ENCODE assay signal across 8 cellular contexts in the genomic region with DNA sequence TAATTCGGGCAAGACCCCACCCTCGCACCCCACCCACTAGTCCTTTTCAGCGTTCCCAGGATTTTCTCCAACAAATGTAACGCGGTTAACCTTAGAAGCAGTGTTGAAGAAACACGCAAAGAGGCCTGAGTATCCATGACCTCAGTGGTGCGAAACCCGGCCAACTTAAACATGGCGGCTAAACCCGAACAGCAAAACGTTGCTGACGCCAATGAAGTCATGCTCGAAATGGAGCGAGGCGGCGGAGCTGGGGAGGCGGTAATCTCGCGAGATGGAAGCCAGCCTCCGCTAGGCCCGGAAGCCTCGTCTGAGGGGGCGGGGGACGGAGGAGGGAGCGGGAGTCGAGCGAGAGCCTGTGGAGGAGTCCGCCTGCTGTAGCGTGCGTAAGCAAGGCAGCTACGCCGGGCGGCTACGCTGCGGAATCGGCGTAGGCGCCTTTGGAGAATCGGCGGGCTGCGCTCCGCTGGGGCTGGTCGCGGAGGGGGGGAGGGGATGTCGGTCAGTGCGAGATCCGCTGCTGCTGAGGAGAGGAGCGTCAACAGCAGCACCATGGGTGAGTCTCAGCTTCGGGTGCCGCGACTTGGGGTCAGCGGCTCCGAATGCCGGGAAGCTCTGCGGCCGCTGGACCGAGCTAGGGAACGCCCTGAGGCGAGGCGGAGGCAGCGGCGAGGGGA. TPM values are rescaled to one million over a fixed set of nuclear protein-coding genes. Genes with fewer than 3 reads are reported as not detected.
DNase-seq lines count a peak whose midpoint lies in the region; ATAC-seq and TF ChIP-seq lines count a peak whose summit lies in the region.

TSS of gene SEPTIN7 (plus strand) at position 340 of the 674 bp plus-strand sequence. CDS start at position 493, 153 bp downstream.

- H3K9me3 ChIP-seq in adipocyte (ENCODE audit: control insufficient read depth, low read length): no peaks in the 10 kb centered on the region
- no peaks in the 10 kb centered on the region for H3K9me3 ChIP-seq in parathyroid adenoma (ENCODE audit: control insufficient read depth, low read length)
- H3K9me3 ChIP-seq in tibial nerve: no peaks in the 10 kb centered on the region

- TF ChIP-seq CTCF in GM12875 (IDR thresholded peaks at IDR 0.05; ENCODE audit: borderline replicate concordance, insufficient read depth, low read depth, low read length): no peak
- TF ChIP-seq CTCF in parathyroid adenoma (IDR thresholded peaks at IDR 0.05): no peak
- peak in 2 of 5 experiments; percentile 7 to 14 for TF ChIP-seq CTCF in tibial nerve (IDR thresholded peaks at IDR 0.05)

- TF ChIP-seq POLR2A in tibial nerve (IDR thresholded peaks at IDR 0.05): peak; percentile 83 to 91

- H3K36me3 ChIP-seq in adipocyte (ENCODE audit: control insufficient read depth, insufficient read depth, low read length, severe bottlenecking) (no peaks in the 10 kb centered on the region), parathyroid adenoma (ENCODE audit: control insufficient read depth, insufficient read depth, low read length) (no peaks in the 10 kb centered on the region), tibial nerve (no peaks in the 10 kb centered on the region)

- intact Hi-C loops in Right ventricle myocardium superior (cut with DNase I): loop anchor here (5.0 kb wide), 1 partner anchor 101 kb away; no protein-coding TSS in a partner anchor

- H3K4me1 ChIP-seq in adipocyte (ENCODE audit: control insufficient read depth, insufficient read depth, low read length) (peaks cover 24% of the 10 kb centered on the region), parathyroid adenoma (peaks cover 10% of the 10 kb centered on the region), tibial nerve (peaks cover 0 to 42% (median 23%) of the 10 kb centered on the region in 4 donors)

- ATAC-seq in HG02798 (IDR thresholded peaks at IDR 0.05; ENCODE audit: poor library complexity, unreplicated experiment) (peak; percentile 88), Right ventricle myocardium superior (ENCODE audit: poor library complexity) (peak; percentile 97)

- peak; percentile 35 to 96 for TF ChIP-seq EP300 in tibial nerve (IDR thresholded peaks at IDR 0.05)

- WGBS in tibial nerve, 2 donors: 1% methylated on average over 45 to 47 of the region's 62 CpGs

- H3K9ac ChIP-seq in adipocyte (ENCODE audit: low read length) (peak within 1 kb of the TSS; percentile 87), parathyroid adenoma (peak within 1 kb of the TSS; percentile 56)

- peak within 1 kb of the TSS; percentile 76 for H2AFZ ChIP-seq in parathyroid adenoma

- H3K27me3 ChIP-seq in adipocyte (replicated peaks; ENCODE audit: control insufficient read depth, insufficient read depth, low read length): no peaks in the 10 kb centered on the region
- H3K27me3 ChIP-seq in parathyroid adenoma (ENCODE audit: control insufficient read depth, insufficient read depth, low read length): no peaks in the 10 kb centered on the region
- no peaks in the 10 kb centered on the region for H3K27me3 ChIP-seq in tibial nerve

- H3K27ac ChIP-seq in parathyroid adenoma: peak within 1 kb of the TSS; percentile 95
- H3K27ac ChIP-seq in tibial nerve: peak within 1 kb of the TSS; percentile 96 to 100 (median 98)

- H3K79me2 ChIP-seq in parathyroid adenoma: peaks cover 26% of the 10 kb centered on the region

- DNase-seq in NCI-H1436 (lab: John Stamatoyannopoulos, UW): peak; percentile 99
- peak; percentile 99 for DNase-seq in T follicular helper cell (ENCODE audit: low read depth)
- peak; percentile 100 for DNase-seq in adipocyte (ENCODE audit: low read depth)
- DNase-seq in Right ventricle myocardium superior: peak; percentile 99
- DNase-seq in tibial nerve (ENCODE audit: low spot score in 2 of 2): peak; percentile 93 to 95

- H3K4me3 ChIP-seq in GM12875 (ENCODE audit: low read depth, low read length): peak within 1 kb of the TSS; percentile 99
- peak within 1 kb of the TSS; percentile 88 for H3K4me3 ChIP-seq in adipocyte (ENCODE audit: low read length)
- H3K4me3 ChIP-seq in parathyroid adenoma (ENCODE audit: low read depth, low read length): peak within 1 kb of the TSS; percentile 84
- H3K4me3 ChIP-seq in tibial nerve: peak within 1 kb of the TSS; percentile 78 to 98 (median 93)

- H3K4me2 ChIP-seq in parathyroid adenoma (ENCODE audit: low read length): peak within 1 kb of the TSS; percentile 90

RNA-seq across cellular contexts. Expression of gene SEPTIN7, which starts in this region (rescaled TPM):
- total RNA-seq in Right ventricle myocardium superior (167 TPM), tibial nerve (100 to 1,000 TPM; 158 to 214 (median 188) TPM)

Comparison
In these comparisons a context has a peak if more than half of its experiments do, and no peak if none do; other contexts are left out.
1. Peak in every context shown above with its lines: DNase-seq, ATAC-seq, H3K4me3 ChIP-seq and H3K27ac ChIP-seq.